In genomic region chr17:82098939-82099765, GRCh38 we compare ENCODE assay signal across 8 cellular contexts. TPM values are rescaled to one million over a fixed set of nuclear protein-coding genes. Genes with fewer than 3 reads are reported as not detected.
DNase-seq lines count a peak whose midpoint lies in the region; ATAC-seq and TF ChIP-seq lines count a peak whose summit lies in the region.

No MANE protein-coding gene starts in this region.

- DNase-seq in GM06990 (ENCODE audit: extremely low read depth, insufficient read length), result peak; percentile 66
- DNase-seq in adrenal gland, result peak in 1 of 7 donors; percentile 47
- DNase-seq in islet precursor cell, result peak; percentile 83
- peak in 12 of 49 donors; percentile 49 to 77 (median 70) for DNase-seq in substantia nigra (lab: John Stamatoyannopoulos, UW)
- no peak for DNase-seq in KG1 (lab: John Stamatoyannopoulos, UW)
- no peak for DNase-seq in superior temporal gyrus (ENCODE audit: extremely low spot score)

- H3K4me1 ChIP-seq in KMS-11 (ENCODE audit: low read depth, poor library complexity, severe bottlenecking) (peaks cover 27% of the 10 kb centered on the region), adrenal gland (replicated peaks in 1 of 2) (peaks cover 28 to 44% of the 10 kb centered on the region in 2 donors)

- H4K20me1 ChIP-seq in KMS-11 (ENCODE audit: insufficient read depth), result peaks cover 13% of the 10 kb centered on the region; the same call in 1 of the 2 replicates

- ATAC-seq in GM21529 (IDR thresholded peaks at IDR 0.05; ENCODE audit: unreplicated experiment), result peak; percentile 5

- peak overlapping the region; percentile 96 for H3K9ac ChIP-seq in KMS-11

- peaks cover 42% of the 10 kb centered on the region for H3K79me2 ChIP-seq in KMS-11 (ENCODE audit: insufficient read depth, low read depth)

- peak overlapping the region; percentile 53; the same call in 1 of the 2 replicates for H2AFZ ChIP-seq in KMS-11 (ENCODE audit: low read depth)

- TF ChIP-seq CTCF in GM06990 (IDR thresholded peaks at IDR 0.05; ENCODE audit: insufficient read depth, low read length, poor library complexity, severe bottlenecking) (no peak), KMS-11 (conservative IDR thresholded peaks at IDR 0.05; ENCODE audit: low read depth, low read length) (no peak), adrenal gland (IDR thresholded peaks at IDR 0.05) (no peak)

- peak overlapping the region; percentile 82 for H3K4me3 ChIP-seq in GM06990 (replicated peaks; ENCODE audit: low read depth, low read length)
- H3K4me3 ChIP-seq in KMS-11 (IDR thresholded peaks at IDR 0.05; ENCODE audit: insufficient read depth, low read depth, low read length), result no peak overlapping the region
- H3K4me3 ChIP-seq in adrenal gland, result peak overlapping the region in 2 of 4 donors; percentile 20 to 86

- peak overlapping the region; percentile 97 for H3K4me2 ChIP-seq in KMS-11

- no peaks in the 10 kb centered on the region for H3K9me3 ChIP-seq in adrenal gland (replicated peaks in 1 of 3)

- H3K27me3 ChIP-seq in GM06990 (replicated peaks; ENCODE audit: control insufficient read depth, insufficient read depth, low read length) (no peaks in the 10 kb centered on the region), KMS-11 (ENCODE audit: insufficient read depth, low read depth) (no peaks in the 10 kb centered on the region), adrenal gland (no peaks in the 10 kb centered on the region)

- 17 to 80% (median 19%) methylated on average over 1 to 81 of the region's 81 CpGs for WGBS in adrenal gland, 4 donors

- intact Hi-C loops in adrenal gland (cut with DNase I), result loop anchor here in 1 of 2 donors (5.0 kb wide), 1 partner anchor 53 kb away; no protein-coding TSS in a partner anchor

- no peak for TF ChIP-seq POLR2A in adrenal gland (IDR thresholded peaks at IDR 0.05)

- H3K27ac ChIP-seq in KMS-11, result peak overlapping the region; percentile 94
- H3K27ac ChIP-seq in adrenal gland, result peak overlapping the region in 4 of 5 donors; percentile 86 to 100 (median 93)
- peak overlapping the region; percentile 86 for H3K27ac ChIP-seq in substantia nigra (ENCODE audit: low read depth, low read length, poor library complexity, severe bottlenecking)

- H3K36me3 ChIP-seq in GM06990 (ENCODE audit: control insufficient read depth, insufficient read depth, low read length) (peaks cover 19% of the 10 kb centered on the region), KMS-11 (ENCODE audit: insufficient read depth) (peaks cover 5% of the 10 kb centered on the region; the same call in 1 of the 2 replicates), adrenal gland (replicated peaks in 1 of 2) (peaks cover 0 to 16% of the 10 kb centered on the region in 2 donors)

RNA-seq across cellular contexts. Expression of gene FASN, which starts 1.1 kb away (rescaled TPM):
- total RNA-seq in adrenal gland, result 100 to 1,000 TPM in 3 of 8 donors, 10 to 100 TPM in 5; 64.0 to 276 (median 85.6) TPM
- polyA plus RNA-seq in adrenal gland, result 100 to 1,000 TPM in 1 of 3 donors, 10 to 100 TPM in 2; 18.9 to 273 (median 59.0) TPM

RNA-seq across cellular contexts. Expression of gene DUS1L, which starts 33.5 kb away (rescaled TPM):
- 100 to 1,000 TPM in 1 of 8 donors, 10 to 100 TPM in 7; 62.0 to 109 (median 75.7) TPM for total RNA-seq in adrenal gland
- polyA plus RNA-seq in adrenal gland, result 100 to 1,000 TPM in 2 of 3 donors, 10 to 100 TPM in 1; 38.5 to 397 (median 291) TPM

RNA-seq across cellular contexts. Expression of gene GPS1, which starts 47.5 kb away (rescaled TPM):
- total RNA-seq in adrenal gland, result 100 to 1,000 TPM in 6 of 8 donors, 10 to 100 TPM in 2; 77.4 to 130 (median 110) TPM
- polyA plus RNA-seq in adrenal gland, result 100 to 1,000 TPM in 2 of 3 donors, 10 to 100 TPM in 1; 37.4 to 305 (median 246) TPM

RNA-seq across cellular contexts. Expression of gene RFNG, which starts 47.5 kb away (rescaled TPM):
- total RNA-seq in adrenal gland, result 10 to 100 TPM; 26.8 to 69.5 (median 47.4) TPM
- 10 to 100 TPM; 21.2 to 78.0 (median 74.0) TPM for polyA plus RNA-seq in adrenal gland

Comparison
In these comparisons a context has a peak if more than half of its experiments do, and no peak if none do; other contexts are left out.
1. DNase-seq: peak in GM06990 (single experiment) and islet precursor cell (single experiment); none in KG1 (single experiment) and superior temporal gyrus (single experiment).
2. Peak in every context shown above with its lines, with median percentiles within 50 percentile points of each other: H3K27ac ChIP-seq.